In the genomic region with DNA sequence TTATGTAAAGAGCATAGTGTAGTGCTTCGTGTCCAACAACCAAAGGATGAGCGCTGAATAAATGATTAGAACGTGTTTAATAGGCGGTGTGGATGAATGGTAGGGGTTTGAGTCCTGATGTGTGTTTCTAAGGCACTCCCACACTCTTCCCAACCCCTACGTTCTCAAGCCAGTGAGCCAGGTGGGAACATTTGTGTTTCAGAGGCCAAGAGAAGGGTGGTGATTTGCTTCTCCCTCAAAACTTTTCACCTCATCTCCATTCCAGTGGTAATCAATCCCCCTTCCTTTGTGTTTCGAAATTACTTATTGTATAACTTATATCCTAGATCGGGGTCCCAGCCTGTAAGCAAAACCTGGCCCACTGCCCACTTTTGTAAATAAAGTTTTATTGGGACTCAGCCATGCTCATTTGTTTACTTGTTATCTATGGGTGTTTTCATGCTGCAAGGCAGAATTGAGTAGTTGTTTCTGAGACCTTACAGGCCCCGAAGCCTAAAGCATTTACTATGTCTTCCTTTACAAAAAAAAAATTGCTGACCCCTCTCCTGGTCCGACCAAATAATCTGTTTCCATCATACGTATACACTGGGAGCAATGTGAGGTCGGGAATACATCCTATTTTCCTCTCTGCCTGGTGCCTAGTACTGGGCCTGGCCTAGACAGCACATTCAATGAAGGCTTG, we compare ENCODE assay signal across 27 cellular contexts.
"Had no signal": no experiment of that assay in that cellular context is flagged by ENCODE, and none has a peak within 500 bp of the region (broad histone marks: within the 10 kb centered on the region; RNA-seq: fewer than 3 reads in every experiment).

No MANE protein-coding gene starts in this region.

- H3K27me3 Mint-ChIP-seq: dendritic cell treated with granulocyte-macrophage colony-stimulating factor and Interleukin-4, amounts not matched to agents 40 ng/mL and 50 ng/mL, for 4 days had no signal

- H3K4me3 Mint-ChIP-seq: dendritic cell treated with granulocyte-macrophage colony-stimulating factor and Interleukin-4, amounts not matched to agents 40 ng/mL and 50 ng/mL, for 4 days; effector memory CD8-positive, alpha-beta T cell; endodermal cell; mesothelial cell of epicardium had no signal

- H3K27me3 ChIP-seq: colonic mucosa, gastrocnemius medialis had no signal

- H3K4me3 ChIP-seq: colonic mucosa, esophagus squamous epithelium, gastrocnemius medialis, heart right ventricle, left lung, lower lobe of right lung, mucosa of descending colon had no signal

- H3K27ac ChIP-seq: colonic mucosa, epithelial cell of prostate, esophagus squamous epithelium, gastrocnemius medialis, heart right ventricle, left lung, lower lobe of right lung had no signal

- FAIRE-seq: endometrium, islet of Langerhans, keratinocyte had no signal

- H3K4me1 Mint-ChIP-seq: endodermal cell, mesothelial cell of epicardium had no signal

- H3K9me3 Mint-ChIP-seq: dendritic cell treated with granulocyte-macrophage colony-stimulating factor and Interleukin-4, amounts not matched to agents 40 ng/mL and 50 ng/mL, for 4 days; endodermal cell; mesothelial cell of epicardium had no signal

- H3K27ac Mint-ChIP-seq: dendritic cell treated with granulocyte-macrophage colony-stimulating factor and Interleukin-4, amounts not matched to agents 40 ng/mL and 50 ng/mL, for 4 days; effector memory CD8-positive, alpha-beta T cell; endodermal cell had no signal

- DNase-seq: colonic mucosa; cortex of kidney; effector CD8-positive, alpha-beta T cell; effector memory CD8-positive, alpha-beta T cell; endodermal cell; erythroblast; esophagus squamous epithelium; foreskin fibroblast; foreskin melanocyte; gastrocnemius medialis; glutamatergic neuron; head of caudate nucleus; heart right ventricle; hippocampal formation; left cardiac atrium; left lung; left ventricle myocardium superior; lower lobe of right lung; mesenchymal stem cell; mucosa of descending colon had no signal

- ATAC-seq: effector memory CD8-positive, alpha-beta T cell; esophagus mucosa; gastrocnemius medialis; left lung; left ventricle myocardium superior; mucosa of descending colon had no signal

- H3K36me3 Mint-ChIP-seq: mesothelial cell of epicardium had no signal

- H3K4me1 ChIP-seq: colonic mucosa, esophagus squamous epithelium, gastrocnemius medialis, left lung, lower lobe of right lung had no signal

- H3K9me3 ChIP-seq: colonic mucosa, esophagus squamous epithelium, gastrocnemius medialis, heart right ventricle, left lung, lower lobe of right lung, mucosa of descending colon had no signal

- H3K36me3 ChIP-seq: colonic mucosa, esophagus squamous epithelium, gastrocnemius medialis, heart right ventricle, left lung, lower lobe of right lung had no signal
